26 cellular contexts compared by ENCODE assay signal in the genomic region with DNA sequence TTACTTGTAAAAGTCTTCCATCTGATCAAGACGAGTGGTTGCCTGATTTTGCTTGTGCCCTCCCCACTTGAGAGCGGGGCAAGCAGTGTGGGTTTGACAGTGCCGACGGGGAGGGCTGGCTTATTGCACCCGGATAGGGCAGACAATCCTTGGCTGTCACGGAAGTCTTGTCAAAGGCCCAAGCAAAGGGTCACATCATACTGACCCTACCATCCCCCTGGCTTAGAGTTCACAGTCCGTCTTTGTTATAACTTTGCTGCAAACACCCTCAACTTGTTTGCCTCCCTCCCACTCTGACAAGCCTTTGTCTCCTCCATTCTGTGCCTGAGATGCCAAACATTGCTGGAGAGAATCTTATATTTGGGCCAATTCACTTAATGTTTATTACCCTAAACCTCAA. TPM values are rescaled to one million over a fixed set of nuclear protein-coding genes. Genes with fewer than 3 reads are reported as not detected.
"Had no signal": no experiment of that assay in that cellular context is flagged by ENCODE, and none has a peak within 500 bp of the region (broad histone marks: within the 10 kb centered on the region; RNA-seq: fewer than 3 reads in every experiment).

No MANE protein-coding gene starts in this region.

- H3K4me2 ChIP-seq: hepatocyte had no signal

- H3K36me3 ChIP-seq: esophagus squamous epithelium, gastrocnemius medialis, neutrophil, prostate gland, transverse colon, WERI-Rb-1 had no signal

- H3K27ac ChIP-seq: body of pancreas, epithelial cell of prostate, esophagus squamous epithelium, gastrocnemius medialis, hepatocyte, neutrophil, prostate gland, transverse colon, WERI-Rb-1 had no signal

- H3K9me3 ChIP-seq: body of pancreas, esophagus squamous epithelium, gastrocnemius medialis, neutrophil, prostate gland, transverse colon had no signal

- H3K27me3 ChIP-seq: body of pancreas, esophagus squamous epithelium, gastrocnemius medialis, hepatocyte, neutrophil, transverse colon had no signal

- H2AFZ ChIP-seq: hepatocyte had no signal

- H3K4me1 ChIP-seq: body of pancreas, esophagus squamous epithelium, gastrocnemius medialis, prostate gland, transverse colon had no signal

- DNase-seq: activated CD4-positive, alpha-beta T cell treated with anti-CD3 and anti-CD28 coated beads for 48 hours; activated CD4-positive, alpha-beta T cell treated with anti-CD3 and anti-CD28 coated beads, Interleukin-2, amount 50 U/mL, for 48 hours; activated CD8-positive, alpha-beta memory T cell treated with anti-CD3 and anti-CD28 coated beads for 24 hours; activated effector memory CD4-positive, alpha-beta T cell treated with Interleukin-2 at 50 U/mL for 16 hours; activated naive CD4-positive, alpha-beta T cell treated with Interleukin-2 at 50 U/mL for 16 hours; body of pancreas; cortex of kidney; effector CD4-positive, alpha-beta T cell; esophagus squamous epithelium; gastrocnemius medialis; left cardiac atrium; left ventricle myocardium superior; midbrain; naive thymus-derived CD8-positive, alpha-beta T cell; stimulated activated CD4-positive, alpha-beta T cell treated with anti-CD3 and anti-CD28 coated beads, Interleukin-15, amount 100 ng/mL, for 24 hours; stimulated activated CD4-positive, alpha-beta T cell treated with anti-CD3 and anti-CD28 coated beads, Interleukin-2, amount 100 ng/mL, for 24 hours; stimulated activated naive B cell treated with anti-CD40 and anti-IgM and Interleukin-4, amounts not matched to agents 10 μg/mL and 1 μg/mL and 100 μg/mL, for 72 hours; T-helper 17 cell; T1000; transverse colon; WERI-Rb-1 had no signal

- H3K4me3 ChIP-seq: body of pancreas, esophagus squamous epithelium, gastrocnemius medialis, hepatocyte, prostate gland, transverse colon had no signal

RNA-seq across cellular contexts. Expression of gene KCNK12, which starts 46.2 kb away (rescaled TPM):
- polyA plus RNA-seq: keratinocyte had no signal
